1 cellular context compared by ENCODE assay signal in genomic region chr6:41071923-41072835, GRCh38.
TF ChIP-seq lines count a peak whose summit lies in the region.

TSS of gene OARD1 (minus strand) at chr6:41072356. CDS start at chr6:41071634, 722 bp downstream.

TF ChIP-seq in HepG2, 621 proteins besides CTCF, POLR2A, EP300 and RAD21 (continued from another document and continues in another):
- TF ChIP-seq NONO (IDR thresholded peaks at IDR 0.05) = no peak
- TF ChIP-seq NONO (CRISPR knock-in tag; conservative IDR thresholded peaks at IDR 0.05) = peak; percentile 94
- no peak for TF ChIP-seq MTF1 (CRISPR knock-in tag; IDR thresholded peaks at IDR 0.05)
- TF ChIP-seq ZNF639 (CRISPR knock-in tag; conservative IDR thresholded peaks at IDR 0.05) = peak; percentile 99
- peak; percentile 98 for TF ChIP-seq TFDP2 (CRISPR knock-in tag; IDR thresholded peaks at IDR 0.05)
- TF ChIP-seq ZSCAN12 (CRISPR knock-in tag; IDR thresholded peaks at IDR 0.05) = 0 out of 2 replicates have a peak, but pooled peaks have one; percentile 72
- TF ChIP-seq PHF20 (CRISPR knock-in tag; IDR thresholded peaks at IDR 0.05) = peak; percentile 87
- TF ChIP-seq NFE2 (CRISPR knock-in tag; IDR thresholded peaks at IDR 0.05) = no peak
- no peak for TF ChIP-seq RARA (CRISPR knock-in tag; IDR thresholded peaks at IDR 0.05)
- TF ChIP-seq ATF5 (CRISPR knock-in tag; IDR thresholded peaks at IDR 0.05; ENCODE audit: low read depth) = 0 out of 2 replicates have a peak, but pooled peaks have one; percentile 43
- TF ChIP-seq ZNF546 (CRISPR knock-in tag; conservative IDR thresholded peaks at IDR 0.05) = peak; percentile 95
- no peak for TF ChIP-seq ZNF24 (IDR thresholded peaks at IDR 0.05)
- TF ChIP-seq KDM5A (IDR thresholded peaks at IDR 0.05; ENCODE audit: borderline replicate concordance, low read length) = peak; percentile 85; the same call in 1 of the 2 replicates
- TF ChIP-seq ZNF556 (CRISPR knock-in tag; IDR thresholded peaks at IDR 0.05; ENCODE audit: borderline replicate concordance) = peak; percentile 78
- peak; percentile 41; the same call in 1 of the 2 replicates for TF ChIP-seq KLF15 (CRISPR knock-in tag; IDR thresholded peaks at IDR 0.05; ENCODE audit: borderline replicate concordance)
- peak; percentile 68 for TF ChIP-seq HCFC1 (IDR thresholded peaks at IDR 0.05; ENCODE audit: low read depth, low read length)
- TF ChIP-seq MED1 (CRISPR knock-in tag; IDR thresholded peaks at IDR 0.05) = peak; percentile 51
- no peak for TF ChIP-seq ZNF530 (CRISPR knock-in tag; IDR thresholded peaks at IDR 0.05; ENCODE audit: low read depth)
- TF ChIP-seq ZNF713 (CRISPR knock-in tag; IDR thresholded peaks at IDR 0.05) = peak; percentile 77; the same call in 1 of the 2 replicates
- 0 out of 2 replicates have a peak, but pooled peaks have one; percentile 27 for TF ChIP-seq TBX3 (IDR thresholded peaks at IDR 0.05; ENCODE audit: borderline replicate concordance)
- TF ChIP-seq POLR2G (IDR thresholded peaks at IDR 0.05; ENCODE audit: low read depth, low read length) = peak; percentile 98
- TF ChIP-seq ZNF644 (CRISPR knock-in tag; IDR thresholded peaks at IDR 0.05; ENCODE audit: low read depth) = no peak
- no peak for TF ChIP-seq ZFYVE20 (CRISPR knock-in tag; IDR thresholded peaks at IDR 0.05; ENCODE audit: borderline replicate concordance, low read depth)
- peak; percentile 86 for TF ChIP-seq ZMAT3 (CRISPR knock-in tag; conservative IDR thresholded peaks at IDR 0.05)
- no peak; the same call in 1 of the 2 replicates for TF ChIP-seq ZNF891 (CRISPR knock-in tag; IDR thresholded peaks at IDR 0.05)
- peak; percentile 60; the same call in 1 of the 2 replicates for TF ChIP-seq ZNF367 (CRISPR knock-in tag; IDR thresholded peaks at IDR 0.05; ENCODE audit: borderline replicate concordance)
- no peak for TF ChIP-seq MBNL3 (CRISPR knock-in tag; conservative IDR thresholded peaks at IDR 0.05)
- no peak for TF ChIP-seq ZNF775 (CRISPR knock-in tag; IDR thresholded peaks at IDR 0.05; ENCODE audit: borderline replicate concordance)
- TF ChIP-seq ZNF589 (CRISPR knock-in tag; conservative IDR thresholded peaks at IDR 0.05) = no peak
- TF ChIP-seq SKI (IDR thresholded peaks at IDR 0.05; ENCODE audit: partially characterized antibody) = peak; percentile 29
- TF ChIP-seq ZNF280D (CRISPR knock-in tag; IDR thresholded peaks at IDR 0.05) = peak; percentile 74
- TF ChIP-seq THAP11 (CRISPR knock-in tag; IDR thresholded peaks at IDR 0.05) = peak; percentile 93
- TF ChIP-seq HBP1 (CRISPR knock-in tag; IDR thresholded peaks at IDR 0.05; ENCODE audit: low read depth) = peak; percentile 22
- no peak for TF ChIP-seq ZNF180 (CRISPR knock-in tag; IDR thresholded peaks at IDR 0.05; ENCODE audit: borderline replicate concordance, low read depth)
- peak; percentile 72; the same call in 1 of the 2 replicates for TF ChIP-seq SATB2 (CRISPR knock-in tag; IDR thresholded peaks at IDR 0.05)
- no peak for TF ChIP-seq NFE2L2 (IDR thresholded peaks at IDR 0.05; ENCODE audit: low read length)
- peak; percentile 84 for TF ChIP-seq UBTF (CRISPR knock-in tag; IDR thresholded peaks at IDR 0.05)
- peak; percentile 78 for TF ChIP-seq TAF1 (CRISPR knock-in tag; IDR thresholded peaks at IDR 0.05)
- peak; percentile 79 for TF ChIP-seq GATAD1 (CRISPR knock-in tag; IDR thresholded peaks at IDR 0.05)
- TF ChIP-seq ZNF30 (CRISPR knock-in tag; IDR thresholded peaks at IDR 0.05) = no peak
- peak; percentile 94 for TF ChIP-seq RXRA (CRISPR knock-in tag; IDR thresholded peaks at IDR 0.05)
- TF ChIP-seq ZSCAN20 (CRISPR knock-in tag; IDR thresholded peaks at IDR 0.05; ENCODE audit: borderline replicate concordance) = peak; percentile 82; the same call in 1 of the 2 replicates
- no peak for TF ChIP-seq ZNF841 (CRISPR knock-in tag; IDR thresholded peaks at IDR 0.05; ENCODE audit: borderline replicate concordance)
- no peak for TF ChIP-seq ARNT (IDR thresholded peaks at IDR 0.05)
- peak; percentile 83; the same call in 1 of the 2 replicates for TF ChIP-seq AFF4 (CRISPR knock-in tag; IDR thresholded peaks at IDR 0.05)
- peak; percentile 90; the same call in 1 of the 2 replicates for TF ChIP-seq TIGD3 (CRISPR knock-in tag; IDR thresholded peaks at IDR 0.05; ENCODE audit: borderline replicate concordance)
- no peak; the same call in 1 of the 2 replicates for TF ChIP-seq FOXC1 (CRISPR knock-in tag; IDR thresholded peaks at IDR 0.05; ENCODE audit: borderline replicate concordance)
- TF ChIP-seq IRX3 (CRISPR knock-in tag; IDR thresholded peaks at IDR 0.05; ENCODE audit: borderline replicate concordance, low read depth) = no peak
- TF ChIP-seq MATR3 (CRISPR knock-in tag; IDR thresholded peaks at IDR 0.05) = no peak
- peak; percentile 96 for TF ChIP-seq GABPB1 (CRISPR knock-in tag; IDR thresholded peaks at IDR 0.05)
- TF ChIP-seq THRA (CRISPR knock-in tag; IDR thresholded peaks at IDR 0.05; ENCODE audit: borderline replicate concordance) = no peak
- TF ChIP-seq MYNN (CRISPR knock-in tag; IDR thresholded peaks at IDR 0.05; ENCODE audit: low read depth) = no peak
- TF ChIP-seq CBFB (CRISPR knock-in tag; IDR thresholded peaks at IDR 0.05) = peak; percentile 48; the same call in 1 of the 2 replicates
- TF ChIP-seq ZNF234 (CRISPR knock-in tag; conservative IDR thresholded peaks at IDR 0.05) = no peak
- no peak for TF ChIP-seq GLI4 (CRISPR knock-in tag; IDR thresholded peaks at IDR 0.05; ENCODE audit: borderline replicate concordance)
- TF ChIP-seq SP140L (CRISPR knock-in tag; IDR thresholded peaks at IDR 0.05; ENCODE audit: borderline replicate concordance) = no peak
